In genomic region chr2:9235388-9236344, GRCh38 we compare ENCODE assay signal across 8 cellular contexts. TPM values are rescaled to one million over a fixed set of nuclear protein-coding genes. Genes with fewer than 3 reads are reported as not detected.
DNase-seq lines count a peak whose midpoint lies in the region; ATAC-seq and TF ChIP-seq lines count a peak whose summit lies in the region.

No MANE protein-coding gene starts in this region.

- CTCF ChIA-PET in CD4-positive, alpha-beta T cell (lab: Charles Lee) = no interaction called here

- H3K9me3 ChIP-seq in upper lobe of right lung = no peaks in the 10 kb centered on the region
- no peaks in the 10 kb centered on the region for H3K9me3 ChIP-seq in CD4-positive, alpha-beta T cell (ENCODE audit: control insufficient read depth, low read length)

- peaks cover 56% of the 10 kb centered on the region for H3K4me1 Mint-ChIP-seq in mesothelial cell of epicardium
- peaks cover 7% of the 10 kb centered on the region for H3K4me1 Mint-ChIP-seq in activated CD4-positive, alpha-beta T cell treated with anti-CD3 and anti-CD28 coated beads, Interleukin-2, amount 10 ng/mL, durations not matched to agents 24 days and 14 days
- no peaks in the 10 kb centered on the region for H3K4me1 Mint-ChIP-seq in CD4-positive, alpha-beta T cell (ENCODE audit: low read depth)

- no peaks in the 10 kb centered on the region for H3K9me3 Mint-ChIP-seq in mesothelial cell of epicardium
- no peaks in the 10 kb centered on the region for H3K9me3 Mint-ChIP-seq in activated CD4-positive, alpha-beta T cell treated with anti-CD3 and anti-CD28 coated beads, Interleukin-2, amount 10 ng/mL, durations not matched to agents 24 days and 14 days
- H3K9me3 Mint-ChIP-seq in CD4-positive, alpha-beta T cell = no peaks in the 10 kb centered on the region

- H3K4me1 ChIP-seq in upper lobe of right lung = peaks cover 84% of the 10 kb centered on the region

- POLR2A ChIA-PET in CD4-positive, alpha-beta T cell (lab: Charles Lee) = no interaction called here

- H3K27me3 ChIP-seq in upper lobe of right lung = no peaks in the 10 kb centered on the region
- no peaks in the 10 kb centered on the region for H3K27me3 ChIP-seq in CD4-positive, alpha-beta T cell (ENCODE audit: control insufficient read depth, insufficient read depth, low read length)

- intact Hi-C loops in upper lobe of right lung (cut with DNase I) = no loop called here
- intact Hi-C loops in activated CD4-positive, alpha-beta T cell treated with anti-CD3 and anti-CD28 coated beads, Interleukin-2, amount 10 ng/mL, durations not matched to agents 24 days and 14 days (cut with micrococcal nuclease) = no loop called here
- intact Hi-C loops in CD4-positive, alpha-beta T cell (cut with DNase I, micrococcal nuclease) = no loop called here

- H3K36me3 ChIP-seq in upper lobe of right lung = no peaks in the 10 kb centered on the region

- peak overlapping the region; percentile 3 for H3K4me3 Mint-ChIP-seq in mesothelial cell of epicardium
- no peak overlapping the region for H3K4me3 Mint-ChIP-seq in activated CD4-positive, alpha-beta T cell treated with anti-CD3 and anti-CD28 coated beads, Interleukin-2, amount 10 ng/mL, durations not matched to agents 24 days and 14 days
- H3K4me3 Mint-ChIP-seq in CD4-positive, alpha-beta T cell = no peak overlapping the region

- peaks cover 27% of the 10 kb centered on the region for H3K27me3 Mint-ChIP-seq in mesothelial cell of epicardium (ENCODE audit: low read depth)
- peaks cover 5% of the 10 kb centered on the region for H3K27me3 Mint-ChIP-seq in activated CD4-positive, alpha-beta T cell treated with anti-CD3 and anti-CD28 coated beads, Interleukin-2, amount 10 ng/mL, durations not matched to agents 24 days and 14 days
- peaks cover 13% of the 10 kb centered on the region for H3K27me3 Mint-ChIP-seq in CD4-positive, alpha-beta T cell

- peak overlapping the region; percentile 85 for H3K27ac Mint-ChIP-seq in mesothelial cell of epicardium
- no peak overlapping the region for H3K27ac Mint-ChIP-seq in activated CD4-positive, alpha-beta T cell treated with anti-CD3 and anti-CD28 coated beads, Interleukin-2, amount 10 ng/mL, durations not matched to agents 24 days and 14 days
- H3K27ac Mint-ChIP-seq in CD4-positive, alpha-beta T cell = no peak overlapping the region

- DNase-seq in activated effector memory CD4-positive, alpha-beta T cell treated with anti-CD3 and anti-CD28 coated beads, Interleukin-2, amount 50 U/mL, for 16 hours = peak; percentile 52
- DNase-seq in activated effector memory CD4-positive, alpha-beta T cell treated with Interleukin-2 at 50 U/mL for 16 hours = no peak
- peak; percentile 69 for DNase-seq in dermis blood vessel endothelial cell
- DNase-seq in mesothelial cell of epicardium (ENCODE audit: low spot score in 2 of 2, unreplicated experiment in 2 of 2) = peak; percentile 34 to 58
- no peak for DNase-seq in upper lobe of right lung
- DNase-seq in activated CD4-positive, alpha-beta T cell treated with anti-CD3 and anti-CD28 coated beads, Interleukin-2, amount 10 ng/mL, durations not matched to agents 24 days and 14 days = no peak
- DNase-seq in CD4-positive, alpha-beta T cell = no peak

- no peaks in the 10 kb centered on the region for H3K36me3 Mint-ChIP-seq in mesothelial cell of epicardium
- no peaks in the 10 kb centered on the region for H3K36me3 Mint-ChIP-seq in activated CD4-positive, alpha-beta T cell treated with anti-CD3 and anti-CD28 coated beads, Interleukin-2, amount 10 ng/mL, durations not matched to agents 24 days and 14 days (ENCODE audit: low read depth)
- no peaks in the 10 kb centered on the region for H3K36me3 Mint-ChIP-seq in CD4-positive, alpha-beta T cell (ENCODE audit: low read depth)

- H3K27ac ChIP-seq in upper lobe of right lung = peak overlapping the region; percentile 49
- H3K27ac ChIP-seq in CD4-positive, alpha-beta T cell (ENCODE audit: low read depth, low read length) = no peak overlapping the region

- TF ChIP-seq CTCF in mesothelial cell of epicardium (IDR thresholded peaks at IDR 0.05; ENCODE audit: unreplicated experiment) (no peak), upper lobe of right lung (IDR thresholded peaks at IDR 0.05) (no peak)
- no peak for TF ChIP-seq CTCF in CD4-positive, alpha-beta T cell (IDR thresholded peaks at IDR 0.05)

- H3K4me3 ChIP-seq in upper lobe of right lung = no peak overlapping the region

- ATAC-seq in upper lobe of right lung (no peak), GM18502 (IDR thresholded peaks at IDR 0.05; ENCODE audit: poor library complexity, unreplicated experiment) (no peak)
- no peak for ATAC-seq in CD4-positive, alpha-beta T cell (ENCODE audit: poor library complexity)

RNA-seq across cellular contexts. Expression of gene ASAP2, which starts 29.1 kb away (rescaled TPM):
- total RNA-seq in dermis blood vessel endothelial cell (58.0 and 59.6 TPM in 2 replicates), mesothelial cell of epicardium (25.8 to 29.7 TPM (median 26.2 TPM) in 3 replicates), upper lobe of right lung (30.9 TPM)
- 0.40 and 0.83 TPM in 2 replicates for total RNA-seq in activated CD4-positive, alpha-beta T cell treated with anti-CD3 and anti-CD28 coated beads, Interleukin-2, amount 10 ng/mL, durations not matched to agents 24 days and 14 days
- under 1 TPM in 1 of 2 experiments, not detected in 1; 0.16 TPM for total RNA-seq in CD4-positive, alpha-beta T cell

Comparison
In these comparisons a context has a peak if more than half of its experiments do, and no peak if none do; other contexts are left out.
1. DNase-seq: peak in activated effector memory CD4-positive, alpha-beta T cell treated with anti-CD3 and anti-CD28 coated beads, Interleukin-2, amount 50 U/mL, for 16 hours (single experiment), dermis blood vessel endothelial cell (single experiment) and mesothelial cell of epicardium (2 of 2); none in activated effector memory CD4-positive, alpha-beta T cell treated with Interleukin-2 at 50 U/mL for 16 hours (single experiment), upper lobe of right lung (single experiment), activated CD4-positive, alpha-beta T cell treated with anti-CD3 and anti-CD28 coated beads, Interleukin-2, amount 10 ng/mL, durations not matched to agents 24 days and 14 days (single experiment) and CD4-positive, alpha-beta T cell (0 of 10).
2. RNA of gene ASAP2, which starts 29.1 kb away (total RNA-seq): 58.0 to 59.6 TPM in dermis blood vessel endothelial cell, 30.9 TPM in upper lobe of right lung (single experiment) and 25.8 to 29.7 TPM in mesothelial cell of epicardium; 0.40 to 0.83 TPM in activated CD4-positive, alpha-beta T cell treated with anti-CD3 and anti-CD28 coated beads, Interleukin-2, amount 10 ng/mL, durations not matched to agents 24 days and 14 days and 0.16 TPM in CD4-positive, alpha-beta T cell; every median in the first group is over 10 times any median in the second.